In genomic region chr7:73234994-73235717, GRCh38 we compare ENCODE assay signal across 8 cellular contexts.
DNase-seq lines count a peak whose midpoint lies in the region; ATAC-seq, FAIRE-seq and TF ChIP-seq lines count a peak whose summit lies in the region.
"Not testable (repeated sequence)": the region's sequence is repeated elsewhere in the genome, so short reads cannot be mapped to it uniquely, and the experiment has no call there.

No MANE protein-coding gene starts in this region.

- H3K9ac ChIP-seq in astrocyte (ENCODE audit: low read length): not testable (repeated sequence)

- TF ChIP-seq POLR2A in gastrocnemius medialis (IDR thresholded peaks at IDR 0.05): not testable (repeated sequence)

- H3K4me2 ChIP-seq in astrocyte (ENCODE audit: low read length) (peak overlapping the region; percentile 46), hepatocyte (peak overlapping the region; percentile 72)

- H4K20me1 ChIP-seq in astrocyte (ENCODE audit: insufficient read depth, low read length); hepatocyte (ENCODE audit: insufficient read depth, poor library complexity, severe bottlenecking): not testable (repeated sequence)

- in situ Hi-C loops in gastrocnemius medialis (cut with MboI; ENCODE audit: low sequenced_read_pairs in 4 of 4): not testable (repeated sequence)

- not testable (repeated sequence) for H3K27me3 ChIP-seq in astrocyte (ENCODE audit: insufficient read depth, low read length); hepatocyte; gastrocnemius medialis

- H3K27me3 Mint-ChIP-seq in astrocyte (ENCODE audit: low read depth, unreplicated experiment): not testable (repeated sequence)

- not testable (repeated sequence) for H3K27ac ChIP-seq in HEK293 (ENCODE audit: extremely low read depth, low read depth, low read length); astrocyte (ENCODE audit: low read depth, low read length); hepatocyte
- H3K27ac ChIP-seq in gastrocnemius medialis: peak overlapping the region in 2 of 4 donors; percentile 47 to 54

- no CpG with 5 or more reads among the region's 72 CpGs for WGBS in hepatocyte (ENCODE audit: low lambda C conversion rate, missing lambda C conversion rate)

- H3K36me3 Mint-ChIP-seq in astrocyte (ENCODE audit: low read depth, unreplicated experiment): not testable (repeated sequence)

- H3K9me3 Mint-ChIP-seq in astrocyte (ENCODE audit: unreplicated experiment): not testable (repeated sequence)

- peak; percentile 91 for DNase-seq in activated CD4-positive, alpha-beta T cell treated with anti-CD3 and anti-CD28 coated beads, Interleukin-2, amount 50 U/mL, for 1 hour
- DNase-seq in astrocyte (ENCODE audit: low read depth); hepatocyte (ENCODE audit: low spot score): not testable (repeated sequence)
- peak; percentile 75 to 93 for DNase-seq in gastrocnemius medialis
- DNase-seq in stimulated activated naive CD8-positive, alpha-beta T cell treated with anti-CD3 and anti-CD28 coated beads, Interleukin-15, Interleukin-2, amounts not matched to agents 100 U/mL and 50 U/mL, for 24 hours: peak; percentile 91

- H3K4me3 Mint-ChIP-seq in astrocyte (ENCODE audit: unreplicated experiment): not testable (repeated sequence)

- peak overlapping the region; percentile 30 for H3K4me3 ChIP-seq in HEK293 (ENCODE audit: low read depth, low read length)
- H3K4me3 ChIP-seq in astrocyte (ENCODE audit: insufficient read depth, low read depth, low read length); hepatocyte: not testable (repeated sequence)
- peak overlapping the region in 2 of 4 donors; percentile 48 for H3K4me3 ChIP-seq in gastrocnemius medialis

- not testable (repeated sequence) for TF ChIP-seq CTCF in HEK293 (tag by site-specific recombination; IDR thresholded peaks at IDR 0.05); astrocyte (IDR thresholded peaks at IDR 0.05; ENCODE audit: insufficient read depth, low read depth, low read length); hepatocyte (IDR thresholded peaks at IDR 0.05; ENCODE audit: poor library complexity); gastrocnemius medialis (IDR thresholded peaks at IDR 0.05 in 4 of 5, conservative IDR thresholded peaks at IDR 0.05 in 1 of 5)

- H3K79me2 ChIP-seq in astrocyte (ENCODE audit: insufficient read depth, low read length); hepatocyte: not testable (repeated sequence)

- not testable (repeated sequence) for H3K9me2 ChIP-seq in hepatocyte (replicated peaks; ENCODE audit: insufficient read depth)

- not testable (repeated sequence) for H3K9me3 ChIP-seq in HEK293 (ENCODE audit: control insufficient read depth, insufficient read depth, low read depth, low read length); astrocyte (ENCODE audit: insufficient read depth, low read depth, low read length); hepatocyte (ENCODE audit: low read depth); gastrocnemius medialis

- not testable (repeated sequence) for H3K27ac Mint-ChIP-seq in astrocyte (ENCODE audit: unreplicated experiment)

- ATAC-seq in GM18520 (IDR thresholded peaks at IDR 0.05; ENCODE audit: unreplicated experiment) (peak; percentile 81), HG03521 (IDR thresholded peaks at IDR 0.05; ENCODE audit: unreplicated experiment) (peak; percentile 85), gastrocnemius medialis (peak; percentile 94 to 97)
- peak; percentile 95 for ATAC-seq in stimulated activated naive CD8-positive, alpha-beta T cell treated with anti-CD3 and anti-CD28 coated beads, Interleukin-15, Interleukin-2, amounts not matched to agents 100 U/mL and 50 U/mL, for 24 hours

- not testable (repeated sequence) for FAIRE-seq in astrocyte (lab: Jason Lieb, UNC)

- H3K36me3 ChIP-seq in HEK293 (ENCODE audit: control insufficient read depth in 2 of 2, insufficient read depth in 1 of 2, low read length in 2 of 2); astrocyte (ENCODE audit: insufficient read depth, low read length); hepatocyte (replicated peaks; ENCODE audit: insufficient read depth, low read depth); gastrocnemius medialis: not testable (repeated sequence)

- intact Hi-C loops in gastrocnemius medialis (cut with DNase I; ENCODE audit: low total_unique reads): not testable (repeated sequence)

- POLR2A ChIA-PET in HEK293 (lab: Yijun Ruan, JAX): not testable (repeated sequence)

- H2AFZ ChIP-seq in astrocyte (ENCODE audit: low read depth, low read length); hepatocyte: not testable (repeated sequence)

- H3K4me1 Mint-ChIP-seq in astrocyte (ENCODE audit: low read depth, unreplicated experiment): not testable (repeated sequence)

- CTCF ChIA-PET in HEK293 (lab: Yijun Ruan, JAX): not testable (repeated sequence)

- not testable (repeated sequence) for H3K4me1 ChIP-seq in HEK293 (ENCODE audit: control insufficient read depth, insufficient read depth, low read length); astrocyte (ENCODE audit: insufficient read depth, low read length); hepatocyte (ENCODE audit: insufficient read depth); gastrocnemius medialis

TF ChIP-seq in HEK293, 187 proteins besides CTCF, POLR2A, EP300 and RAD21:
- peak; percentile 34 for TF ChIP-seq ZBTB26 (tag by site-specific recombination; optimal IDR thresholded peaks at IDR 0.05)
